In genomic region chr1:95117207-95118018, GRCh38 we compare ENCODE assay signal across 8 cellular contexts. TPM values are rescaled to one million over a fixed set of nuclear protein-coding genes. Genes with fewer than 3 reads are reported as not detected.
DNase-seq lines count a peak whose midpoint lies in the region; ATAC-seq and TF ChIP-seq lines count a peak whose summit lies in the region.

A gene with protein sequence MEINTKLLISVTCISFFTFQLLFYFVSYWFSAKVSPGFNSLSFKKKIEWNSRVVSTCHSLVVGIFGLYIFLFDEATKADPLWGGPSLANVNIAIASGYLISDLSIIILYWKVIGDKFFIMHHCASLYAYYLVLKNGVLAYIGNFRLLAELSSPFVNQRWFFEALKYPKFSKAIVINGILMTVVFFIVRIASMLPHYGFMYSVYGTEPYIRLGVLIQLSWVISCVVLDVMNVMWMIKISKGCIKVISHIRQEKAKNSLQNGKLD (plus strand): TSS chr1:95117355. CDS start chr1:95143902, 26,547 bp downstream.

- no peaks in the 10 kb centered on the region for H3K36me3 ChIP-seq in PC-3 (ENCODE audit: low read depth, low read length)
- peaks cover 0 to 4% of the 10 kb centered on the region in 2 donors for H3K36me3 ChIP-seq in gastroesophageal sphincter
- H3K36me3 ChIP-seq in neuron (ENCODE audit: insufficient read depth, low read length): no peaks in the 10 kb centered on the region
- H3K36me3 ChIP-seq in vagina: no peaks in the 10 kb centered on the region

- H3K9me3 ChIP-seq in PC-3 (ENCODE audit: low read length) (no peaks in the 10 kb centered on the region), gastroesophageal sphincter (no peaks in the 10 kb centered on the region), neuron (ENCODE audit: low read length) (no peaks in the 10 kb centered on the region), vagina (no peaks in the 10 kb centered on the region)

- H3K27ac ChIP-seq in PC-3 (ENCODE audit: low read length): 0 out of 2 replicates have a peak within 1 kb of the TSS, but pooled peaks have one; percentile 1
- peak within 1 kb of the TSS; percentile 43 to 84 (median 78) for H3K27ac ChIP-seq in gastroesophageal sphincter
- peak within 1 kb of the TSS; percentile 26 for H3K27ac ChIP-seq in vagina

- intact Hi-C loops in PC-3 (cut with micrococcal nuclease) (loop anchor here (2.0 to 10.0 kb wide), 3 partner anchors 45 to 263 kb away; partner anchors contain the start of gene ALG14), vagina (cut with DNase I) (no loop called here)

- H3K4me2 ChIP-seq in PC-3 (ENCODE audit: low read length): peak within 1 kb of the TSS; percentile 84

- H3K4me1 ChIP-seq in PC-3 (ENCODE audit: insufficient read depth, low read length) (peaks cover 18% of the 10 kb centered on the region), gastroesophageal sphincter (peaks cover 0 to 25% (median 0%) of the 10 kb centered on the region in 3 donors), neuron (ENCODE audit: insufficient read depth, low read length) (peaks cover 10% of the 10 kb centered on the region), vagina (peaks cover 12% of the 10 kb centered on the region)

- DNase-seq in AG20443 (ENCODE audit: low spot score): peak; percentile 82
- peak; percentile 78 for DNase-seq in PC-3
- DNase-seq in activated effector memory CD4-positive, alpha-beta T cell treated with Interleukin-2 at 50 U/mL for 16 hours: peak; percentile 15
- DNase-seq in vagina (ENCODE audit: extremely low spot score in 2 of 2): no peak

- TF ChIP-seq CTCF in PC-3 (conservative IDR thresholded peaks at IDR 0.05; ENCODE audit: low read depth, low read length): no peak
- TF ChIP-seq CTCF in gastroesophageal sphincter (IDR thresholded peaks at IDR 0.05): no peak
- TF ChIP-seq CTCF in vagina (IDR thresholded peaks at IDR 0.05): no peak

- BruUV-seq in PC-3 (replicated peaks; lab: Mats Ljungman, UMichigan): no TSS peak

- no peaks in the 10 kb centered on the region for H3K9me2 ChIP-seq in PC-3 (replicated peaks; ENCODE audit: low read length)

- peak within 1 kb of the TSS; percentile 94 for H2AFZ ChIP-seq in PC-3 (ENCODE audit: low read length)
- peak within 1 kb of the TSS; percentile 77 for H2AFZ ChIP-seq in neuron (ENCODE audit: low read depth, low read length)

- peak; percentile 27 to 31 for TF ChIP-seq POLR2A in gastroesophageal sphincter (IDR thresholded peaks at IDR 0.05)
- TF ChIP-seq POLR2A in vagina (IDR thresholded peaks at IDR 0.05): no peak

- peak within 1 kb of the TSS; percentile 51 for H3K9ac ChIP-seq in PC-3 (ENCODE audit: low read length)

- no peaks in the 10 kb centered on the region for H4K20me1 ChIP-seq in PC-3 (ENCODE audit: low read length)

- POLR2A ChIA-PET in PC-3 (lab: Charles Lee; ENCODE audit: unreplicated experiment): interaction anchor here (0.6 to 1.5 kb wide), 4 partner anchors 18 to 187 kb away, joined by 3 to 5 read pairs (median 4); partner anchors contain the start of gene RWDD3

- CTCF ChIA-PET in PC-3 (lab: Charles Lee): interaction anchor here (0.5 to 2.9 kb wide), 5 partner anchors 19 to 116 kb away, joined by 3 to 51 read pairs (median 4); partner anchors contain the start of gene RWDD3

- ATAC-seq in GM19324 (IDR thresholded peaks at IDR 0.05; ENCODE audit: low FRiP score, unreplicated experiment) (peak; percentile 67), HG03439 (IDR thresholded peaks at IDR 0.05; ENCODE audit: unreplicated experiment) (peak; percentile 71), PC-3 (peak; percentile 90), gastroesophageal sphincter (peak; percentile 94)

- H3K4me3 ChIP-seq in PC-3 (ENCODE audit: low read length): peak within 1 kb of the TSS; percentile 88
- H3K4me3 ChIP-seq in gastroesophageal sphincter: peak within 1 kb of the TSS; percentile 74 to 92
- H3K4me3 ChIP-seq in neuron (ENCODE audit: low read length): peak within 1 kb of the TSS; percentile 56
- peak within 1 kb of the TSS; percentile 61 to 77 for H3K4me3 ChIP-seq in vagina

- H3K27me3 ChIP-seq in PC-3 (ENCODE audit: low read length) (no peaks in the 10 kb centered on the region), gastroesophageal sphincter (no peaks in the 10 kb centered on the region), neuron (ENCODE audit: insufficient read depth, low read length) (peaks cover 43% of the 10 kb centered on the region), vagina (no peaks in the 10 kb centered on the region)

- H3K79me2 ChIP-seq in PC-3 (ENCODE audit: low read length): peaks cover 18% of the 10 kb centered on the region

- 0% methylated on average over 5 of the region's 108 CpGs; no CpG with 5 or more reads in 1 of the 2 donors for WGBS in gastroesophageal sphincter (ENCODE audit: low coverage in 1 of 2), 2 donors

- TF ChIP-seq EP300 in gastroesophageal sphincter (IDR thresholded peaks at IDR 0.05): no peak

- H3F3A ChIP-seq in PC-3 (ENCODE audit: low read length, unreplicated experiment): no peaks in the 10 kb centered on the region

RNA-seq across cellular contexts. Expression of the gene that starts here (rescaled TPM):
- total RNA-seq in PC-3 (2014; rRNA removed) (8.3 and 8.6 TPM in 2 replicates), gastroesophageal sphincter (10 to 100 TPM; 15.3 to 19.5 (median 17.8) TPM), vagina (4.4 TPM)

Comparison
In these comparisons a context has a peak if more than half of its experiments do, and no peak if none do; other contexts are left out.
1. DNase-seq: peak in AG20443 (single experiment), PC-3 (single experiment) and activated effector memory CD4-positive, alpha-beta T cell treated with Interleukin-2 at 50 U/mL for 16 hours (single experiment); none in vagina (0 of 2).
2. H3K27ac ChIP-seq: peak in every context shown above with its lines; median percentile 78 in gastroesophageal sphincter; 26 in vagina; 1 in PC-3.
3. POLR2A ChIP-seq: peak in gastroesophageal sphincter (2 of 2); none in vagina (0 of 2).
4. Peak in every context shown above with its lines, with median percentiles within 50 percentile points of each other: ATAC-seq and H3K4me3 ChIP-seq.